In the genomic region with DNA sequence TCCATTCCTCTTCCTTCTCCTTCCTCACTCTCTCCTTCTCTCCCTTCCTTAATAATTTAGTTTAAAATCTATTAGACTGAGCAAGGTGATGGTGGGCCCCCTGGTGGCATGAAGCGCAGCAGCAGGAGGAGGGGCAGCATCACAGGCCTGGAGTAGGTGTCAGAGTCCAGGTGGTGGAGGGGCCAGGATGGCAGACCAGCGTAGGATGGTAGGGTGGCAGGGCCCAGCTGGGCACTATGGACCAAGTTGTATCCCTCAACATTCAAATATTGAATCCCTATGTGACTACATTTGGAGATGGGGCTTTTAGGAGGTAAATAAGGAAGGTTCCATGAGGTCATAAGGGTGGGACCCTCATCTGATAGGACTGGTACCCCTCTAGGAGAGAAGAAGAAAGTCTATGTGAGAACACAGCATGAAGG, we compare ENCODE assay signal across 8 cellular contexts.
DNase-seq lines count a peak whose midpoint lies in the region; ATAC-seq and TF ChIP-seq lines count a peak whose summit lies in the region.

No MANE protein-coding gene starts in this region.

- peaks cover 23% of the 10 kb centered on the region for H3K27me3 Mint-ChIP-seq in central memory CD8-positive, alpha-beta T cell

- DNase-seq in COLO668 (lab: John Stamatoyannopoulos, UW; ENCODE audit: unreplicated experiment) (peak; percentile 51), LoVo (ENCODE audit: low spot score) (peak; percentile 71), left lung (peak; percentile 65 to 85)
- peak in 3 of 4 experiments; percentile 28 to 50 (median 36) for DNase-seq in activated CD4-positive, CD25-positive, alpha-beta regulatory T cell (lab: John Stamatoyannopoulos, UW)
- DNase-seq in central memory CD8-positive, alpha-beta T cell (ENCODE audit: low spot score in 2 of 2) = peak; percentile 20 to 54
- peak; percentile 32 for DNase-seq in stimulated activated CD8-positive, alpha-beta memory T cell treated with anti-CD3 and anti-CD28 coated beads, Interleukin-12 subunit alpha, Interleukin-12 subunit beta, amount 100 ng/mL, for 4 hours (ENCODE audit: low read depth)

- no peaks in the 10 kb centered on the region for H3K36me3 ChIP-seq in left lung

- peak; percentile 82 to 92 for TF ChIP-seq CTCF in left lung (IDR thresholded peaks at IDR 0.05)

- H3K4me1 ChIP-seq in left lung = no peaks in the 10 kb centered on the region

- no peaks in the 10 kb centered on the region for H3K36me3 Mint-ChIP-seq in central memory CD8-positive, alpha-beta T cell (ENCODE audit: insufficient read depth)

- H3K27me3 ChIP-seq in left lung = no peaks in the 10 kb centered on the region

- no peak overlapping the region for H3K27ac Mint-ChIP-seq in central memory CD8-positive, alpha-beta T cell (ENCODE audit: low read depth)

- H3K4me3 Mint-ChIP-seq in central memory CD8-positive, alpha-beta T cell = no peak overlapping the region

- H3K9me3 Mint-ChIP-seq in central memory CD8-positive, alpha-beta T cell = no peaks in the 10 kb centered on the region

- ATAC-seq in central memory CD8-positive, alpha-beta T cell (replicated peaks; ENCODE audit: extremely low read depth, poor library complexity, severe bottlenecking) = no peak
- ATAC-seq in left lung = peak; percentile 98
- no peak for ATAC-seq in GM18498 (IDR thresholded peaks at IDR 0.05; ENCODE audit: unreplicated experiment)
- ATAC-seq in GM19467 (IDR thresholded peaks at IDR 0.05; ENCODE audit: unreplicated experiment) = no peak

- no peak overlapping the region for H3K4me3 ChIP-seq in left lung

- peaks cover 0 to 13% of the 10 kb centered on the region in 2 donors for H3K9me3 ChIP-seq in left lung

- intact Hi-C loops in left lung (cut with DNase I) = loop anchor here in 1 of 2 donors (5.0 kb wide), 1 partner anchor 221 kb away; no protein-coding TSS in a partner anchor

- no peaks in the 10 kb centered on the region for H3K4me1 Mint-ChIP-seq in central memory CD8-positive, alpha-beta T cell

- no peak overlapping the region for H3K27ac ChIP-seq in left lung
